ENCODE assay signal across 14 cellular contexts in genomic region chr15:40955930-40956542, GRCh38. TPM values are rescaled to one million over a fixed set of nuclear protein-coding genes. Genes with fewer than 3 reads are reported as not detected.
DNase-seq lines count a peak whose midpoint lies in the region; ATAC-seq and TF ChIP-seq lines count a peak whose summit lies in the region.
"Had no signal": no experiment of that assay in that cellular context is flagged by ENCODE, and none has a peak within 500 bp of the region (broad histone marks: within the 10 kb centered on the region; RNA-seq: fewer than 3 reads in every experiment).

No MANE protein-coding gene starts in this region.

- no peaks in the 10 kb centered on the region for H3K9me3 Mint-ChIP-seq in neural crest cell

- no TSS peak for BruUV-seq in PC-3 (replicated peaks; lab: Mats Ljungman, UMichigan)

- peak overlapping the region; percentile 98 for H3K4me3 ChIP-seq in AG10803 (ENCODE audit: low read length)
- H3K4me3 ChIP-seq in GM23248 = peak overlapping the region; percentile 83
- H3K4me3 ChIP-seq in ascending aorta = no peak overlapping the region
- H3K4me3 ChIP-seq in PC-3 (ENCODE audit: low read length) = no peak overlapping the region
- H3K4me3 ChIP-seq: SJSA1, suprapubic skin had no signal

- no peaks in the 10 kb centered on the region; the same call in 1 of the 2 replicates for H4K20me1 ChIP-seq in GM23248 (ENCODE audit: insufficient read depth)
- no peaks in the 10 kb centered on the region for H4K20me1 ChIP-seq in PC-3 (ENCODE audit: low read length)

- intact Hi-C loops in ascending aorta (cut with DNase I) (no loop called here), PC-3 (cut with micrococcal nuclease) (no loop called here), posterior vena cava (cut with DNase I) (no loop called here)

- H2AFZ ChIP-seq in GM23248 = no peak overlapping the region
- H2AFZ ChIP-seq in PC-3 (ENCODE audit: low read length) = no peak overlapping the region

- peaks cover 32% of the 10 kb centered on the region for H3K79me2 ChIP-seq in GM23248 (ENCODE audit: insufficient read depth)
- no peaks in the 10 kb centered on the region for H3K79me2 ChIP-seq in PC-3 (ENCODE audit: low read length)

- H3K27ac ChIP-seq in GM23248 (no peak overlapping the region), ascending aorta (peak overlapping the region; percentile 82 to 87), PC-3 (ENCODE audit: low read length) (no peak overlapping the region)
- H3K27ac ChIP-seq: SJSA1, suprapubic skin had no signal

- peaks cover 18% of the 10 kb centered on the region for H3F3A ChIP-seq in GM23248 (ENCODE audit: insufficient read depth)
- no peaks in the 10 kb centered on the region for H3F3A ChIP-seq in PC-3 (ENCODE audit: low read length, unreplicated experiment)

- peak overlapping the region; percentile 54 for H3K4me3 Mint-ChIP-seq in neural crest cell

- peaks cover 8% of the 10 kb centered on the region for H3K27me3 Mint-ChIP-seq in neural crest cell (ENCODE audit: low read depth)

- peaks cover 44% of the 10 kb centered on the region for H3K4me1 Mint-ChIP-seq in neural crest cell

- H3K4me2 ChIP-seq in GM23248 (ENCODE audit: unreplicated experiment) (peak overlapping the region; percentile 60), PC-3 (ENCODE audit: low read length) (no peak overlapping the region)

- TF ChIP-seq CTCF in AG10803 (conservative IDR thresholded peaks at IDR 0.05; ENCODE audit: low read length) (no peak), ascending aorta (IDR thresholded peaks at IDR 0.05) (no peak), neural crest cell (conservative IDR thresholded peaks at IDR 0.05) (no peak), PC-3 (conservative IDR thresholded peaks at IDR 0.05; ENCODE audit: low read depth, low read length) (no peak)

- no peaks in the 10 kb centered on the region for H3K9me2 ChIP-seq in GM23248 (ENCODE audit: insufficient read depth)
- H3K9me2 ChIP-seq in PC-3 (replicated peaks; ENCODE audit: low read length) = no peaks in the 10 kb centered on the region

- in situ Hi-C loops in GM23248 (cut with MboI) = no loop called here

- H3K27me3 ChIP-seq in GM23248 (replicated peaks; ENCODE audit: insufficient read depth) = no peaks in the 10 kb centered on the region
- no peaks in the 10 kb centered on the region for H3K27me3 ChIP-seq in ascending aorta
- H3K27me3 ChIP-seq in PC-3 (ENCODE audit: low read length) = no peaks in the 10 kb centered on the region
- H3K27me3 ChIP-seq: SJSA1, suprapubic skin had no signal

- no peaks in the 10 kb centered on the region for H3K36me3 Mint-ChIP-seq in neural crest cell (ENCODE audit: low read depth)

- H3K36me3 ChIP-seq in GM23248 (ENCODE audit: low read depth) (peaks cover 19% of the 10 kb centered on the region; the same call in 1 of the 2 replicates), ascending aorta (no peaks in the 10 kb centered on the region), PC-3 (ENCODE audit: low read depth, low read length) (no peaks in the 10 kb centered on the region)
- H3K36me3 ChIP-seq: SJSA1, suprapubic skin had no signal

- no peak overlapping the region for H3K27ac Mint-ChIP-seq in neural crest cell (ENCODE audit: unreplicated experiment)

- DNase-seq in AG10803 (ENCODE audit: low read depth) = no peak
- peak; percentile 40 for DNase-seq in GM23248
- DNase-seq in ascending aorta (ENCODE audit: low spot score in 2 of 2) = no peak
- no peak for DNase-seq in neural crest cell (ENCODE audit: low read depth, low spot score)
- DNase-seq in AML-193 (lab: John Stamatoyannopoulos, UW) = no peak
- DNase-seq in SW 1271 (lab: John Stamatoyannopoulos, UW) = no peak
- no peak for DNase-seq in PC-3
- no peak for DNase-seq in posterior vena cava (ENCODE audit: low spot score)
- DNase-seq: DND-41; NCI-H526; stimulated activated CD4-positive, alpha-beta T cell treated with anti-CD3 and anti-CD28 coated beads, Interleukin-4, amount 100 ng/mL, for 1 hour had no signal

- CTCF ChIA-PET in PC-3 (lab: Charles Lee) = no interaction called here

- POLR2A ChIA-PET in PC-3 (lab: Charles Lee; ENCODE audit: unreplicated experiment) = interaction anchor here (0.6 kb wide), 1 partner anchor 15 kb away, joined by 3 read pairs; no protein-coding TSS in a partner anchor

- no peaks in the 10 kb centered on the region for H3K9me3 ChIP-seq in GM23248 (ENCODE audit: low read depth)
- no peaks in the 10 kb centered on the region for H3K9me3 ChIP-seq in ascending aorta
- H3K9me3 ChIP-seq in PC-3 (ENCODE audit: low read length) = no peaks in the 10 kb centered on the region
- H3K9me3 ChIP-seq: SJSA1, suprapubic skin had no signal

- H3K9ac ChIP-seq in GM23248 = peak overlapping the region; percentile 41; the same call in 1 of the 2 replicates
- H3K9ac ChIP-seq in PC-3 (ENCODE audit: low read length) = no peak overlapping the region

- ATAC-seq in PC-3 = no peak
- ATAC-seq: esophagus mucosa had no signal

- H3K4me1 ChIP-seq in GM23248 (ENCODE audit: insufficient read depth) = peaks cover 32% of the 10 kb centered on the region
- peaks cover 7 to 36% of the 10 kb centered on the region in 2 donors for H3K4me1 ChIP-seq in ascending aorta
- peaks cover 23% of the 10 kb centered on the region for H3K4me1 ChIP-seq in PC-3 (ENCODE audit: insufficient read depth, low read length)

- WGBS in GM23248 (ENCODE audit: low coverage in 1 of 2, low lambda C conversion rate in 2 of 2, missing lambda C conversion rate in 2 of 2), 2 experiments = 71 to 85% methylated on average over 3 of the region's 3 CpGs

RNA-seq across cellular contexts. Expression of gene CHAC1, which starts 2.8 kb away (rescaled TPM):
- total RNA-seq in GM23248 (2014; rRNA removed; shearing (Covaris generic)) = 65.8 and 74.4 TPM in 2 replicates
- polyA plus RNA-seq in GM23248 (2016; fragmentation: Nextera tagmentation; extraction: Ambion mirVana) = 43.8 and 47.2 TPM in 2 replicates
- 28.5 TPM for total RNA-seq in ascending aorta
- total RNA-seq in neural crest cell = 6.7 and 6.8 TPM in 2 replicates
- total RNA-seq in PC-3 (2014; rRNA removed) = 6.2 and 13.3 TPM in 2 replicates
- 1 to 10 TPM; 1.5 to 3.9 TPM for total RNA-seq in posterior vena cava

RNA-seq across cellular contexts. Expression of gene DLL4, which starts 26.9 kb away (rescaled TPM):
- total RNA-seq in GM23248 (2014; rRNA removed; shearing (Covaris generic)) = not detected in 2 replicates
- polyA plus RNA-seq in GM23248 (2016; fragmentation: Nextera tagmentation; extraction: Ambion mirVana) = not detected in 2 replicates
- total RNA-seq in ascending aorta (30.2 TPM), neural crest cell (1.7 and 2.0 TPM in 2 replicates), PC-3 (2014; rRNA removed) (2.2 and 2.9 TPM in 2 replicates), posterior vena cava (1 to 10 TPM; 7.4 to 9.8 TPM)
- total RNA-seq: SJSA1 had no signal

Comparison
In these comparisons a context has a peak if more than half of its experiments do, and no peak if none do; other contexts are left out.
1. H3K4me3 ChIP-seq: peak in AG10803 (single experiment) and GM23248 (single experiment); none in ascending aorta (0 of 2) and PC-3 (single experiment).
2. H3K27ac ChIP-seq: peak in ascending aorta (2 of 2); none in GM23248 (single experiment) and PC-3 (single experiment).